ENCODE assay signal across 8 cellular contexts in genomic region chr9:133048595-133048994, GRCh38. TPM values are rescaled to one million over a fixed set of nuclear protein-coding genes. Genes with fewer than 3 reads are reported as not detected.
A peak's percentile ranks its signal among the peaks of the same experiment; 100 is the strongest.
DNase-seq lines count a peak whose midpoint lies in the region; ATAC-seq and TF ChIP-seq lines count a peak whose summit lies in the region.

No MANE protein-coding gene starts in this region.

- H3K4me3 ChIP-seq in BE2C (ENCODE audit: low read depth, low read length) (no peak overlapping the region), GM23338 (no peak overlapping the region), cardiac muscle cell (no peak overlapping the region)

- H3K36me3 Mint-ChIP-seq in GM23338 (ENCODE audit: low read depth) (peaks cover 67% of the 10 kb centered on the region), type B pancreatic cell (peaks cover 8% of the 10 kb centered on the region)

- TF ChIP-seq CTCF in BE2C (IDR thresholded peaks at IDR 0.05; ENCODE audit: low read depth, low read length): peak; percentile 65
- peak; percentile 51 to 74 for TF ChIP-seq CTCF in GM23338 (conservative IDR thresholded peaks at IDR 0.05; ENCODE audit: low read depth in 2 of 2)
- peak; percentile 38 for TF ChIP-seq CTCF in cardiac muscle cell (IDR thresholded peaks at IDR 0.05; ENCODE audit: low read depth, low read length)
- peak; percentile 28 for TF ChIP-seq CTCF in type B pancreatic cell (conservative IDR thresholded peaks at IDR 0.05)

- H3K4me3 Mint-ChIP-seq in GM23338 (no peak overlapping the region), type B pancreatic cell (no peak overlapping the region)

- no peak overlapping the region for H3K4me2 ChIP-seq in GM23338

- H3K36me3 ChIP-seq in BE2C: peaks cover 77% of the 10 kb centered on the region
- H3K36me3 ChIP-seq in GM23338 (ENCODE audit: insufficient read depth): peaks cover 4% of the 10 kb centered on the region; the same call in 1 of the 2 replicates
- H3K36me3 ChIP-seq in cardiac muscle cell: peaks cover 40% of the 10 kb centered on the region

- no peaks in the 10 kb centered on the region for H3K9me2 ChIP-seq in GM23338 (ENCODE audit: insufficient read depth)

- H3K27me3 ChIP-seq in BE2C (no peaks in the 10 kb centered on the region), GM23338 (ENCODE audit: insufficient read depth) (no peaks in the 10 kb centered on the region), cardiac muscle cell (no peaks in the 10 kb centered on the region)

- H3K27me3 Mint-ChIP-seq in GM23338 (ENCODE audit: insufficient read depth, low read depth, poor library complexity) (peaks cover 7% of the 10 kb centered on the region), type B pancreatic cell (no peaks in the 10 kb centered on the region)

- H3K9me3 ChIP-seq in BE2C (no peaks in the 10 kb centered on the region), cardiac muscle cell (ENCODE audit: low read depth) (no peaks in the 10 kb centered on the region)

- H3K9me3 Mint-ChIP-seq in GM23338 (no peaks in the 10 kb centered on the region), type B pancreatic cell (no peaks in the 10 kb centered on the region)

- no peaks in the 10 kb centered on the region for H3F3A ChIP-seq in GM23338 (replicated peaks; ENCODE audit: low read depth)

- H3K79me2 ChIP-seq in GM23338 (replicated peaks; ENCODE audit: insufficient read depth): 0 out of 2 replicates have a peak, but pooled peaks cover 4% of the 10 kb centered on the region

- H3K27ac ChIP-seq in GM23338 (ENCODE audit: low read depth) (no peak overlapping the region), cardiac muscle cell (no peak overlapping the region)

- H2AFZ ChIP-seq in GM23338: no peak overlapping the region

- DNase-seq in BE2C (peak; percentile 63), GM23338 (ENCODE audit: low spot score) (peak; percentile 46), UCSD-AML1 (lab: John Stamatoyannopoulos, UW; ENCODE audit: unreplicated experiment) (peak; percentile 61), cardiac muscle cell (ENCODE audit: low read depth in 1 of 2, low spot score in 1 of 2) (peak in 1 of 2 donors; percentile 30), type B pancreatic cell (ENCODE audit: extremely low spot score, unreplicated experiment) (no peak)

- H4K20me1 ChIP-seq in GM23338 (replicated peaks; ENCODE audit: insufficient read depth): peaks cover 5% of the 10 kb centered on the region; the same call in 1 of the 2 replicates

- ATAC-seq in GM23338: peak; percentile 89
- no peak for ATAC-seq in HG03045 (IDR thresholded peaks at IDR 0.05; ENCODE audit: unreplicated experiment)
- no peak for ATAC-seq in HG02981 (IDR thresholded peaks at IDR 0.05; ENCODE audit: unreplicated experiment)
- ATAC-seq in HG02623 (IDR thresholded peaks at IDR 0.05; ENCODE audit: unreplicated experiment): no peak

- H3K4me1 ChIP-seq in BE2C (no peaks in the 10 kb centered on the region), GM23338 (ENCODE audit: insufficient read depth) (no peaks in the 10 kb centered on the region), cardiac muscle cell (ENCODE audit: low read depth) (no peaks in the 10 kb centered on the region)

- no peak overlapping the region for H3K27ac Mint-ChIP-seq in GM23338
- no peak overlapping the region for H3K27ac Mint-ChIP-seq in type B pancreatic cell

- H3K4me1 Mint-ChIP-seq in GM23338 (no peaks in the 10 kb centered on the region; the same call in 2 of the 3 replicates), type B pancreatic cell (ENCODE audit: unreplicated experiment) (no peaks in the 10 kb centered on the region)

TF ChIP-seq in GM23338, 12 proteins besides CTCF, POLR2A, EP300 and RAD21 (continues in another document):
- TF ChIP-seq ZNF462 (CRISPR knock-in tag; IDR thresholded peaks at IDR 0.05): no peak
- TF ChIP-seq EZH2 (IDR thresholded peaks at IDR 0.05; ENCODE audit: low read depth, unreplicated experiment): no peak

RNA-seq across cellular contexts. Expression of gene CEL, which starts 13.2 kb away (rescaled TPM):
- 5.6 TPM for polyA plus RNA-seq in BE2C (2012; ENCODE audit: insufficient read depth, insufficient read length, low read depth)
- 1.0 and 2.3 TPM in 2 replicates for total RNA-seq in GM23338 (2014; rRNA removed; shearing (Covaris generic))
- polyA plus RNA-seq in GM23338 (2016; fragmentation: Nextera tagmentation; extraction: Ambion mirVana): 0.26 and 0.27 TPM in 2 replicates
- 1.1 and 1.6 TPM in 2 replicates for total RNA-seq in cardiac muscle cell
- polyA plus RNA-seq in cardiac muscle cell: 0.73 and 1.3 TPM in 2 replicates
- 4.5 and 4.9 TPM in 2 replicates for total RNA-seq in type B pancreatic cell (ENCODE audit: low replicate concordance)

RNA-seq across cellular contexts. Expression of gene GTF3C5, which starts 17.8 kb away (rescaled TPM):
- 145 TPM for polyA plus RNA-seq in BE2C (2012; ENCODE audit: insufficient read depth, insufficient read length, low read depth)
- total RNA-seq in GM23338 (2014; rRNA removed; shearing (Covaris generic)): 78.8 and 81.1 TPM in 2 replicates
- 41.2 and 46.0 TPM in 2 replicates for polyA plus RNA-seq in GM23338 (2016; fragmentation: Nextera tagmentation; extraction: Ambion mirVana)
- total RNA-seq in cardiac muscle cell: 83.5 and 99.5 TPM in 2 replicates
- 81.5 and 84.0 TPM in 2 replicates for polyA plus RNA-seq in cardiac muscle cell
- total RNA-seq in type B pancreatic cell (ENCODE audit: low replicate concordance): 64.3 and 83.6 TPM in 2 replicates
